In the genomic region with DNA sequence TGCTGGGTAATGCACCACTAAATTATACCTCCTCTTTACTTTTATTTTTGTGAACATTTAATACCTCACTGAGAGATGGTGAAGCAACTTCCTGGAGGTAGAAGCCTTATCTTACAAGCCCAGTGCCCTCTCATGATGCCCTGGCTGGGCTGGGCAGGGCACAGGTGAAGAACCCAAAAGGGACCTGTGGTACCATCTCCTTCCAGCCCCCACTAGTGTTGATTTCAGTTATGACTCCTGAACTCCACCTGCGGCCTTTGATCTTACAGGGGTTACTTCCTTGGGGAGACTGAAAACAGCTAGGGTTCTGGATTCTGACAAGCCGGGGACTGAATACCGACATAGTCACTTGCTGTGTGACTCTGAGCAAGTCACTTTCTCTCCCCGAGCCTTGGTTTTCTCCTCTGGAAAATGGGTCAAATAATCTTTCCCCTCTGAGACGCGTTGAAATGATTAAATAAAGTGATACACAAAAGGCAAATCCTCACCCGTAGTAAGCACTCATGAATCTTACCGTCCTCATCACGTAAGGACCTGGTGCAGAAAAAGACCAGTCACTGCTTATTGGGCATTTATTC, we compare ENCODE assay signal across 1 cellular context.
TF ChIP-seq lines count a peak whose summit lies in the region.

No MANE protein-coding gene starts in this region.

TF ChIP-seq in HepG2, 621 proteins besides CTCF, POLR2A, EP300 and RAD21 (continued from another document and continues in another):
- TF ChIP-seq, protein P1, sequence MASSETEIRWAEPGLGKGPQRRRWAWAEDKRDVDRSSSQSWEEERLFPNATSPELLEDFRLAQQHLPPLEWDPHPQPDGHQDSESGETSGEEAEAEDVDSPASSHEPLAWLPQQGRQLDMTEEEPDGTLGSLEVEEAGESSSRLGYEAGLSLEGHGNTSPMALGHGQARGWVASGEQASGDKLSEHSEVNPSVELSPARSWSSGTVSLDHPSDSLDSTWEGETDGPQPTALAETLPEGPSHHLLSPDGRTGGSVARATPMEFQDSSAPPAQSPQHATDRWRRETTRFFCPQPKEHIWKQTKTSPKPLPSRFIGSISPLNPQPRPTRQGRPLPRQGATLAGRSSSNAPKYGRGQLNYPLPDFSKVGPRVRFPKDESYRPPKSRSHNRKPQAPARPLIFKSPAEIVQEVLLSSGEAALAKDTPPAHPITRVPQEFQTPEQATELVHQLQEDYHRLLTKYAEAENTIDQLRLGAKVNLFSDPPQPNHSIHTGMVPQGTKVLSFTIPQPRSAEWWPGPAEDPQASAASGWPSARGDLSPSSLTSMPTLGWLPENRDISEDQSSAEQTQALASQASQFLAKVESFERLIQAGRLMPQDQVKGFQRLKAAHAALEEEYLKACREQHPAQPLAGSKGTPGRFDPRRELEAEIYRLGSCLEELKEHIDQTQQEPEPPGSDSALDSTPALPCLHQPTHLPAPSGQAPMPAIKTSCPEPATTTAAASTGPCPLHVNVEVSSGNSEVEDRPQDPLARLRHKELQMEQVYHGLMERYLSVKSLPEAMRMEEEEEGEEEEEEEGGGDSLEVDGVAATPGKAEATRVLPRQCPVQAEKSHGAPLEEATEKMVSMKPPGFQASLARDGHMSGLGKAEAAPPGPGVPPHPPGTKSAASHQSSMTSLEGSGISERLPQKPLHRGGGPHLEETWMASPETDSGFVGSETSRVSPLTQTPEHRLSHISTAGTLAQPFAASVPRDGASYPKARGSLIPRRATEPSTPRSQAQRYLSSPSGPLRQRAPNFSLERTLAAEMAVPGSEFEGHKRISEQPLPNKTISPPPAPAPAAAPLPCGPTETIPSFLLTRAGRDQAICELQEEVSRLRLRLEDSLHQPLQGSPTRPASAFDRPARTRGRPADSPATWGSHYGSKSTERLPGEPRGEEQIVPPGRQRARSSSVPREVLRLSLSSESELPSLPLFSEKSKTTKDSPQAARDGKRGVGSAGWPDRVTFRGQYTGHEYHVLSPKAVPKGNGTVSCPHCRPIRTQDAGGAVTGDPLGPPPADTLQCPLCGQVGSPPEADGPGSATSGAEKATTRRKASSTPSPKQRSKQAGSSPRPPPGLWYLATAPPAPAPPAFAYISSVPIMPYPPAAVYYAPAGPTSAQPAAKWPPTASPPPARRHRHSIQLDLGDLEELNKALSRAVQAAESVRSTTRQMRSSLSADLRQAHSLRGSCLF (CRISPR knock-in tag; IDR thresholded peaks at IDR 0.05; ENCODE audit: borderline replicate concordance) = no peak
- TF ChIP-seq, protein P2, sequence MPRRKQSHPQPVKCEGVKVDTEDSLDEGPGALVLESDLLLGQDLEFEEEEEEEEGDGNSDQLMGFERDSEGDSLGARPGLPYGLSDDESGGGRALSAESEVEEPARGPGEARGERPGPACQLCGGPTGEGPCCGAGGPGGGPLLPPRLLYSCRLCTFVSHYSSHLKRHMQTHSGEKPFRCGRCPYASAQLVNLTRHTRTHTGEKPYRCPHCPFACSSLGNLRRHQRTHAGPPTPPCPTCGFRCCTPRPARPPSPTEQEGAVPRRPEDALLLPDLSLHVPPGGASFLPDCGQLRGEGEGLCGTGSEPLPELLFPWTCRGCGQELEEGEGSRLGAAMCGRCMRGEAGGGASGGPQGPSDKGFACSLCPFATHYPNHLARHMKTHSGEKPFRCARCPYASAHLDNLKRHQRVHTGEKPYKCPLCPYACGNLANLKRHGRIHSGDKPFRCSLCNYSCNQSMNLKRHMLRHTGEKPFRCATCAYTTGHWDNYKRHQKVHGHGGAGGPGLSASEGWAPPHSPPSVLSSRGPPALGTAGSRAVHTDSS (CRISPR knock-in tag; conservative IDR thresholded peaks at IDR 0.05) = no peak
- TF ChIP-seq ZSCAN21 (CRISPR knock-in tag; IDR thresholded peaks at IDR 0.05; ENCODE audit: borderline replicate concordance) (0 out of 2 replicates have a peak, but pooled peaks have one; percentile 15), ZNF546 (CRISPR knock-in tag; conservative IDR thresholded peaks at IDR 0.05) (no peak), CREB1 (IDR thresholded peaks at IDR 0.05) (no peak), CREB1 (CRISPR knock-in tag; IDR thresholded peaks at IDR 0.05) (peak; percentile 34; the same call in 1 of the 2 replicates), ZNF772 (CRISPR knock-in tag; IDR thresholded peaks at IDR 0.05) (no peak), ELF3 (CRISPR knock-in tag; IDR thresholded peaks at IDR 0.05) (peak; percentile 62; the same call in 1 of the 2 replicates)
- TF ChIP-seq, protein P3, sequence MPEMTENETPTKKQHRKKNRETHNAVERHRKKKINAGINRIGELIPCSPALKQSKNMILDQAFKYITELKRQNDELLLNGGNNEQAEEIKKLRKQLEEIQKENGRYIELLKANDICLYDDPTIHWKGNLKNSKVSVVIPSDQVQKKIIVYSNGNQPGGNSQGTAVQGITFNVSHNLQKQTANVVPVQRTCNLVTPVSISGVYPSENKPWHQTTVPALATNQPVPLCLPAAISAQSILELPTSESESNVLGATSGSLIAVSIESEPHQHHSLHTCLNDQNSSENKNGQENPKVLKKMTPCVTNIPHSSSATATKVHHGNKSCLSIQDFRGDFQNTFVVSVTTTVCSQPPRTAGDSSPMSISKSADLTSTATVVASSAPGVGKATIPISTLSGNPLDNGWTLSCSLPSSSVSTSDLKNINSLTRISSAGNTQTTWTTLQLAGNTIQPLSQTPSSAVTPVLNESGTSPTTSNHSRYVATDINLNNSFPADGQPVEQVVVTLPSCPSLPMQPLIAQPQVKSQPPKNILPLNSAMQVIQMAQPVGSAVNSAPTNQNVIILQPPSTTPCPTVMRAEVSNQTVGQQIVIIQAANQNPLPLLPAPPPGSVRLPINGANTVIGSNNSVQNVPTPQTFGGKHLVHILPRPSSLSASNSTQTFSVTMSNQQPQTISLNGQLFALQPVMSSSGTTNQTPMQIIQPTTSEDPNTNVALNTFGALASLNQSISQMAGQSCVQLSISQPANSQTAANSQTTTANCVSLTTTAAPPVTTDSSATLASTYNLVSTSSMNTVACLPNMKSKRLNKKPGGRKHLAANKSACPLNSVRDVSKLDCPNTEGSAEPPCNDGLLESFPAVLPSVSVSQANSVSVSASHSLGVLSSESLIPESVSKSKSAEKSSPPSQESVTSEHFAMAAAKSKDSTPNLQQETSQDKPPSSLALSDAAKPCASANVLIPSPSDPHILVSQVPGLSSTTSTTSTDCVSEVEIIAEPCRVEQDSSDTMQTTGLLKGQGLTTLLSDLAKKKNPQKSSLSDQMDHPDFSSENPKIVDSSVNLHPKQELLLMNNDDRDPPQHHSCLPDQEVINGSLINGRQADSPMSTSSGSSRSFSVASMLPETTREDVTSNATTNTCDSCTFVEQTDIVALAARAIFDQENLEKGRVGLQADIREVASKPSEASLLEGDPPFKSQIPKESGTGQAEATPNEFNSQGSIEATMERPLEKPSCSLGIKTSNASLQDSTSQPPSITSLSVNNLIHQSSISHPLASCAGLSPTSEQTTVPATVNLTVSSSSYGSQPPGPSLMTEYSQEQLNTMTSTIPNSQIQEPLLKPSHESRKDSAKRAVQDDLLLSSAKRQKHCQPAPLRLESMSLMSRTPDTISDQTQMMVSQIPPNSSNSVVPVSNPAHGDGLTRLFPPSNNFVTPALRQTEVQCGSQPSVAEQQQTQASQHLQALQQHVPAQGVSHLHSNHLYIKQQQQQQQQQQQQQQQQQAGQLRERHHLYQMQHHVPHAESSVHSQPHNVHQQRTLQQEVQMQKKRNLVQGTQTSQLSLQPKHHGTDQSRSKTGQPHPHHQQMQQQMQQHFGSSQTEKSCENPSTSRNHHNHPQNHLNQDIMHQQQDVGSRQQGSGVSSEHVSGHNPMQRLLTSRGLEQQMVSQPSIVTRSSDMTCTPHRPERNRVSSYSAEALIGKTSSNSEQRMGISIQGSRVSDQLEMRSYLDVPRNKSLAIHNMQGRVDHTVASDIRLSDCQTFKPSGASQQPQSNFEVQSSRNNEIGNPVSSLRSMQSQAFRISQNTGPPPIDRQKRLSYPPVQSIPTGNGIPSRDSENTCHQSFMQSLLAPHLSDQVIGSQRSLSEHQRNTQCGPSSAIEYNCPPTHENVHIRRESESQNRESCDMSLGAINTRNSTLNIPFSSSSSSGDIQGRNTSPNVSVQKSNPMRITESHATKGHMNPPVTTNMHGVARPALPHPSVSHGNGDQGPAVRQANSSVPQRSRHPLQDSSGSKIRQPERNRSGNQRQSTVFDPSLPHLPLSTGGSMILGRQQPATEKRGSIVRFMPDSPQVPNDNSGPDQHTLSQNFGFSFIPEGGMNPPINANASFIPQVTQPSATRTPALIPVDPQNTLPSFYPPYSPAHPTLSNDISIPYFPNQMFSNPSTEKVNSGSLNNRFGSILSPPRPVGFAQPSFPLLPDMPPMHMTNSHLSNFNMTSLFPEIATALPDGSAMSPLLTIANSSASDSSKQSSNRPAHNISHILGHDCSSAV (CRISPR knock-in tag; IDR thresholded peaks at IDR 0.05; ENCODE audit: borderline replicate concordance) = no peak
- TF ChIP-seq, protein P4, sequence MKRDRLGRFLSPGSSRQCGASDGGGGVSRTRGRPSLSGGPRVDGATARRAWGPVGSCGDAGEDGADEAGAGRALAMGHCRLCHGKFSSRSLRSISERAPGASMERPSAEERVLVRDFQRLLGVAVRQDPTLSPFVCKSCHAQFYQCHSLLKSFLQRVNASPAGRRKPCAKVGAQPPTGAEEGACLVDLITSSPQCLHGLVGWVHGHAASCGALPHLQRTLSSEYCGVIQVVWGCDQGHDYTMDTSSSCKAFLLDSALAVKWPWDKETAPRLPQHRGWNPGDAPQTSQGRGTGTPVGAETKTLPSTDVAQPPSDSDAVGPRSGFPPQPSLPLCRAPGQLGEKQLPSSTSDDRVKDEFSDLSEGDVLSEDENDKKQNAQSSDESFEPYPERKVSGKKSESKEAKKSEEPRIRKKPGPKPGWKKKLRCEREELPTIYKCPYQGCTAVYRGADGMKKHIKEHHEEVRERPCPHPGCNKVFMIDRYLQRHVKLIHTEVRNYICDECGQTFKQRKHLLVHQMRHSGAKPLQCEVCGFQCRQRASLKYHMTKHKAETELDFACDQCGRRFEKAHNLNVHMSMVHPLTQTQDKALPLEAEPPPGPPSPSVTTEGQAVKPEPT (CRISPR knock-in tag; IDR thresholded peaks at IDR 0.05; ENCODE audit: low read depth) = no peak
- TF ChIP-seq, protein P5, sequence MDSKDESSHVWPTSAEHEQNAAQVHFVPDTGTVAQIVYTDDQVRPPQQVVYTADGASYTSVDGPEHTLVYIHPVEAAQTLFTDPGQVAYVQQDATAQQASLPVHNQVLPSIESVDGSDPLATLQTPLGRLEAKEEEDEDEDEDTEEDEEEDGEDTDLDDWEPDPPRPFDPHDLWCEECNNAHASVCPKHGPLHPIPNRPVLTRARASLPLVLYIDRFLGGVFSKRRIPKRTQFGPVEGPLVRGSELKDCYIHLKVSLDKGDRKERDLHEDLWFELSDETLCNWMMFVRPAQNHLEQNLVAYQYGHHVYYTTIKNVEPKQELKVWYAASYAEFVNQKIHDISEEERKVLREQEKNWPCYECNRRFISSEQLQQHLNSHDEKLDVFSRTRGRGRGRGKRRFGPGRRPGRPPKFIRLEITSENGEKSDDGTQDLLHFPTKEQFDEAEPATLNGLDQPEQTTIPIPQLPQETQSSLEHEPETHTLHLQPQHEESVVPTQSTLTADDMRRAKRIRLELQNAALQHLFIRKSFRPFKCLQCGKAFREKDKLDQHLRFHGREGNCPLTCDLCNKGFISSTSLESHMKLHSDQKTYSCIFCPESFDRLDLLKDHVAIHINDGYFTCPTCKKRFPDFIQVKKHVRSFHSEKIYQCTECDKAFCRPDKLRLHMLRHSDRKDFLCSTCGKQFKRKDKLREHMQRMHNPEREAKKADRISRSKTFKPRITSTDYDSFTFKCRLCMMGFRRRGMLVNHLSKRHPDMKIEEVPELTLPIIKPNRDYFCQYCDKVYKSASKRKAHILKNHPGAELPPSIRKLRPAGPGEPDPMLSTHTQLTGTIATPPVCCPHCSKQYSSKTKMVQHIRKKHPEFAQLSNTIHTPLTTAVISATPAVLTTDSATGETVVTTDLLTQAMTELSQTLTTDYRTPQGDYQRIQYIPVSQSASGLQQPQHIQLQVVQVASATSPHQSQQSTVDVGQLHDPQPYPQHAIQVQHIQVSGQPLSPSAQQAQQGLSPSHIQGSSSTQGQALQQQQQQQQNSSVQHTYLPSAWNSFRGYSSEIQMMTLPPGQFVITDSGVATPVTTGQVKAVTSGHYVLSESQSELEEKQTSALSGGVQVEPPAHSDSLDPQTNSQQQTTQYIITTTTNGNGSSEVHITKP (CRISPR knock-in tag; IDR thresholded peaks at IDR 0.05; ENCODE audit: low read depth) = no peak
- TF ChIP-seq, protein P6, sequence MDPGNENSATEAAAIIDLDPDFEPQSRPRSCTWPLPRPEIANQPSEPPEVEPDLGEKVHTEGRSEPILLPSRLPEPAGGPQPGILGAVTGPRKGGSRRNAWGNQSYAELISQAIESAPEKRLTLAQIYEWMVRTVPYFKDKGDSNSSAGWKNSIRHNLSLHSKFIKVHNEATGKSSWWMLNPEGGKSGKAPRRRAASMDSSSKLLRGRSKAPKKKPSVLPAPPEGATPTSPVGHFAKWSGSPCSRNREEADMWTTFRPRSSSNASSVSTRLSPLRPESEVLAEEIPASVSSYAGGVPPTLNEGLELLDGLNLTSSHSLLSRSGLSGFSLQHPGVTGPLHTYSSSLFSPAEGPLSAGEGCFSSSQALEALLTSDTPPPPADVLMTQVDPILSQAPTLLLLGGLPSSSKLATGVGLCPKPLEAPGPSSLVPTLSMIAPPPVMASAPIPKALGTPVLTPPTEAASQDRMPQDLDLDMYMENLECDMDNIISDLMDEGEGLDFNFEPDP (CRISPR knock-in tag; conservative IDR thresholded peaks at IDR 0.05) = no peak
- TF ChIP-seq, protein P7, sequence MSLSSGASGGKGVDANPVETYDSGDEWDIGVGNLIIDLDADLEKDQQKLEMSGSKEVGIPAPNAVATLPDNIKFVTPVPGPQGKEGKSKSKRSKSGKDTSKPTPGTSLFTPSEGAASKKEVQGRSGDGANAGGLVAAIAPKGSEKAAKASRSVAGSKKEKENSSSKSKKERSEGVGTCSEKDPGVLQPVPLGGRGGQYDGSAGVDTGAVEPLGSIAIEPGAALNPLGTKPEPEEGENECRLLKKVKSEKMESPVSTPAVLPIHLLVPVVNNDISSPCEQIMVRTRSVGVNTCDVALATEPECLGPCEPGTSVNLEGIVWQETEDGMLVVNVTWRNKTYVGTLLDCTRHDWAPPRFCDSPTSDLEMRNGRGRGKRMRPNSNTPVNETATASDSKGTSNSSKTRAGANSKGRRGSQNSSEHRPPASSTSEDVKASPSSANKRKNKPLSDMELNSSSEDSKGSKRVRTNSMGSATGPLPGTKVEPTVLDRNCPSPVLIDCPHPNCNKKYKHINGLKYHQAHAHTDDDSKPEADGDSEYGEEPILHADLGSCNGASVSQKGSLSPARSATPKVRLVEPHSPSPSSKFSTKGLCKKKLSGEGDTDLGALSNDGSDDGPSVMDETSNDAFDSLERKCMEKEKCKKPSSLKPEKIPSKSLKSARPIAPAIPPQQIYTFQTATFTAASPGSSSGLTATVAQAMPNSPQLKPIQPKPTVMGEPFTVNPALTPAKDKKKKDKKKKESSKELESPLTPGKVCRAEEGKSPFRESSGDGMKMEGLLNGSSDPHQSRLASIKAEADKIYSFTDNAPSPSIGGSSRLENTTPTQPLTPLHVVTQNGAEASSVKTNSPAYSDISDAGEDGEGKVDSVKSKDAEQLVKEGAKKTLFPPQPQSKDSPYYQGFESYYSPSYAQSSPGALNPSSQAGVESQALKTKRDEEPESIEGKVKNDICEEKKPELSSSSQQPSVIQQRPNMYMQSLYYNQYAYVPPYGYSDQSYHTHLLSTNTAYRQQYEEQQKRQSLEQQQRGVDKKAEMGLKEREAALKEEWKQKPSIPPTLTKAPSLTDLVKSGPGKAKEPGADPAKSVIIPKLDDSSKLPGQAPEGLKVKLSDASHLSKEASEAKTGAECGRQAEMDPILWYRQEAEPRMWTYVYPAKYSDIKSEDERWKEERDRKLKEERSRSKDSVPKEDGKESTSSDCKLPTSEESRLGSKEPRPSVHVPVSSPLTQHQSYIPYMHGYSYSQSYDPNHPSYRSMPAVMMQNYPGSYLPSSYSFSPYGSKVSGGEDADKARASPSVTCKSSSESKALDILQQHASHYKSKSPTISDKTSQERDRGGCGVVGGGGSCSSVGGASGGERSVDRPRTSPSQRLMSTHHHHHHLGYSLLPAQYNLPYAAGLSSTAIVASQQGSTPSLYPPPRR (CRISPR knock-in tag; IDR thresholded peaks at IDR 0.05; ENCODE audit: borderline replicate concordance) = 0 out of 2 replicates have a peak, but pooled peaks have one; percentile 28
